18 cellular contexts compared by ENCODE assay signal in genomic region chrX:30973784-30974427, GRCh38.
"Had no signal": no experiment of that assay in that cellular context is flagged by ENCODE, and none has a peak within 500 bp of the region (broad histone marks: within the 10 kb centered on the region; RNA-seq: fewer than 3 reads in every experiment).

No MANE protein-coding gene starts in this region.

- H3K27ac ChIP-seq: brain microvascular endothelial cell, tibial artery had no signal

- H3K9me3 ChIP-seq: mucosa of descending colon, tibial artery had no signal

- ATAC-seq: left colon, mucosa of descending colon, natural killer cell, right cardiac atrium had no signal

- FAIRE-seq: small intestine had no signal

- H3K9me3 Mint-ChIP-seq: activated naive CD4-positive, alpha-beta T cell treated with anti-CD3 and anti-CD28 coated beads, Interleukin-2, amount 10 ng/mL, durations not matched to agents 7 days and 5 days; activated T-helper 2 cell treated with anti-CD3 and anti-CD28 coated beads, Interferon-gamma antibody, Interleukin-2, Interleukin-4, amounts not matched to agents 10 μg/mL and 5 μg/mL and 100 μg/mL, durations not matched to agents 14 hours and 24 hours and 36 hours; natural killer cell had no signal

- H3K27ac Mint-ChIP-seq: activated naive CD4-positive, alpha-beta T cell treated with anti-CD3 and anti-CD28 coated beads, Interleukin-2, amount 10 ng/mL, durations not matched to agents 7 days and 5 days; activated T-helper 2 cell treated with anti-CD3 and anti-CD28 coated beads, Interferon-gamma antibody, Interleukin-2, Interleukin-4, amounts not matched to agents 10 μg/mL and 5 μg/mL and 100 μg/mL, durations not matched to agents 14 hours and 24 hours and 36 hours; natural killer cell; progenitor cell of endocrine pancreas had no signal

- H3K27me3 ChIP-seq: brain microvascular endothelial cell, tibial artery had no signal

- DNase-seq: activated CD4-positive, alpha-beta T cell treated with anti-CD3 and anti-CD28 coated beads for 48 hours; activated CD8-positive, alpha-beta memory T cell treated with anti-CD3 and anti-CD28 coated beads for 24 hours; activated naive CD4-positive, alpha-beta T cell treated with anti-CD3 and anti-CD28 coated beads, Interleukin-2, amount 10 ng/mL, durations not matched to agents 7 days and 5 days; amniotic stem cell; brain microvascular endothelial cell; dermis blood vessel endothelial cell; hypothalamus; left colon; mammary epithelial cell; mucosa of descending colon; natural killer cell; occipital lobe; right cardiac atrium; small intestine; T1000; tibial artery had no signal

- H3K4me1 ChIP-seq: tibial artery had no signal

- H3K36me3 ChIP-seq: brain microvascular endothelial cell, tibial artery had no signal

- H3K4me3 ChIP-seq: mucosa of descending colon, tibial artery had no signal

- H3K36me3 Mint-ChIP-seq: activated naive CD4-positive, alpha-beta T cell treated with anti-CD3 and anti-CD28 coated beads, Interleukin-2, amount 10 ng/mL, durations not matched to agents 7 days and 5 days; natural killer cell had no signal
